ENCODE assay signal across 10 cellular contexts in the genomic region with DNA sequence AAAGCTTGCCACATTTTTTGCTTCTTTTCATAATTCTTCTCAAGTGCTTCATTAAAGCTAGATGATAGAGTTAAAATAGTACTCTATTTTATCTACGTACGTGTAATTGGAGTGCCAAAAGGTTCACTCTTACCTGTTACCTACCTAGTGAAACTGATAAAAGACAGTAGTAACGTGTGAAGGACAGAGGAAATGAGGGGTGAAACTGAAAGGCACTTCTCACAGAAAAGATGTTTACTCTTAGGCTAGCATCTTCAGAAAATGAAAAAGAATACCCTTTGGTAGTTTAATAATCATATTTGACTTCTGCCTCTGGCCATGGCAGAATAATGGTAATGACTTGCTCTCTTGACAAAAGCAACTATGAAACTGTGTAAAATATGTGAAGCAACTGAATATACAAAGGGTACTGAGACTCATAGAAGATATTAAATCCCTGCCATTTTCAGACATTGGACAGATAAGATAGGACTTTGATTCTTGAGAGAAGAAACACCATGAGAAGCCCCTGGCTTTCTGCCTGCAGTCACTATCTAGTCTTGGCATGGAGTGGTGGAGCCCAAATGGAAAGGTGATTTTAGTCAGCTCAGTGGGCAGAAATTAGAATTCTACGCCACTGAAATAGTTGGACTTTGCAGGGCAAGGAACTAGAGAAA. TPM values are rescaled to one million over a fixed set of nuclear protein-coding genes. Genes with fewer than 3 reads are reported as not detected.
DNase-seq lines count a peak whose midpoint lies in the region; ATAC-seq and TF ChIP-seq lines count a peak whose summit lies in the region.
"Had no signal": no experiment of that assay in that cellular context is flagged by ENCODE, and none has a peak within 500 bp of the region (broad histone marks: within the 10 kb centered on the region; RNA-seq: fewer than 3 reads in every experiment).

No MANE protein-coding gene starts in this region.

- peak; percentile 23 to 32 for ATAC-seq in activated T-cell treated with anti-CD3 and anti-CD28 coated beads, Interleukin-2, amount 50 U/mL, for 72 hours (replicated peaks in 1 of 2)
- ATAC-seq in HG02642 (IDR thresholded peaks at IDR 0.05; ENCODE audit: poor library complexity, unreplicated experiment), result peak; percentile 70
- ATAC-seq in stimulated activated memory B cell treated with anti-CD40 and anti-IgM and Interleukin-4, amounts not matched to agents 10 μg/mL and 1 μg/mL and 100 μg/mL, for 72 hours, result peak; percentile 53

- no peak overlapping the region for H3K4me3 ChIP-seq in Peyer's patch

- H3K36me3 ChIP-seq in Peyer's patch, result no peaks in the 10 kb centered on the region

- peak overlapping the region; percentile 80 to 81 for H3K4me3 Mint-ChIP-seq in activated T-cell treated with anti-CD3 and anti-CD28 coated beads, Interleukin-2, amount 50 U/mL, for 72 hours
- no peak overlapping the region for H3K4me3 Mint-ChIP-seq in stimulated activated memory B cell treated with anti-CD40 and anti-IgM and Interleukin-4, amounts not matched to agents 10 μg/mL and 1 μg/mL and 100 μg/mL, for 72 hours
- H3K4me3 Mint-ChIP-seq: brain had no signal

- H3K9me3 ChIP-seq in Peyer's patch, result no peaks in the 10 kb centered on the region

- H3K36me3 Mint-ChIP-seq in activated T-cell treated with anti-CD3 and anti-CD28 coated beads, Interleukin-2, amount 50 U/mL, for 72 hours (ENCODE audit: insufficient read depth in 2 of 2), result peaks cover 0 to 3% of the 10 kb centered on the region in 2 donors
- H3K36me3 Mint-ChIP-seq in stimulated activated memory B cell treated with anti-CD40 and anti-IgM and Interleukin-4, amounts not matched to agents 10 μg/mL and 1 μg/mL and 100 μg/mL, for 72 hours, result no peaks in the 10 kb centered on the region

- no peaks in the 10 kb centered on the region for H3K9me3 Mint-ChIP-seq in activated T-cell treated with anti-CD3 and anti-CD28 coated beads, Interleukin-2, amount 50 U/mL, for 72 hours
- H3K9me3 Mint-ChIP-seq in stimulated activated memory B cell treated with anti-CD40 and anti-IgM and Interleukin-4, amounts not matched to agents 10 μg/mL and 1 μg/mL and 100 μg/mL, for 72 hours, result no peaks in the 10 kb centered on the region

- no peak for DNase-seq in activated T-cell treated with anti-CD3 and anti-CD28 coated beads, Interleukin-2, amount 50 U/mL, for 72 hours
- DNase-seq in activated T-cell treated with anti-CD3 and anti-CD28 coated beads, Interleukin-2, amount 50 U/mL, for 1 hour, result no peak
- no peak for DNase-seq in Peyer's patch
- no peak for DNase-seq in SHP77 (lab: John Stamatoyannopoulos, UW)
- DNase-seq in NCI-H345 (lab: John Stamatoyannopoulos, UW), result no peak
- no peak for DNase-seq in CD1c-positive myeloid dendritic cell (ENCODE audit: extremely low spot score)
- DNase-seq: NCI-H1694 had no signal

- no peaks in the 10 kb centered on the region for H3K27me3 ChIP-seq in Peyer's patch

- H3K4me1 ChIP-seq in Peyer's patch, result peaks cover 0 to 8% (median 3%) of the 10 kb centered on the region in 4 donors

- peak overlapping the region; percentile 99 for H3K27ac Mint-ChIP-seq in activated T-cell treated with anti-CD3 and anti-CD28 coated beads, Interleukin-2, amount 50 U/mL, for 72 hours
- peak overlapping the region; percentile 85 for H3K27ac Mint-ChIP-seq in stimulated activated memory B cell treated with anti-CD40 and anti-IgM and Interleukin-4, amounts not matched to agents 10 μg/mL and 1 μg/mL and 100 μg/mL, for 72 hours
- H3K27ac Mint-ChIP-seq: brain had no signal

- no peak for TF ChIP-seq POLR2A in Peyer's patch (IDR thresholded peaks at IDR 0.05)

- no peak for TF ChIP-seq CTCF in Peyer's patch (IDR thresholded peaks at IDR 0.05)

- H3K27me3 Mint-ChIP-seq in activated T-cell treated with anti-CD3 and anti-CD28 coated beads, Interleukin-2, amount 50 U/mL, for 72 hours (ENCODE audit: low read depth), result no peaks in the 10 kb centered on the region
- no peaks in the 10 kb centered on the region for H3K27me3 Mint-ChIP-seq in stimulated activated memory B cell treated with anti-CD40 and anti-IgM and Interleukin-4, amounts not matched to agents 10 μg/mL and 1 μg/mL and 100 μg/mL, for 72 hours

- peak overlapping the region in 3 of 4 donors; percentile 22 to 53 (median 37) for H3K27ac ChIP-seq in Peyer's patch

- H3K4me1 Mint-ChIP-seq in activated T-cell treated with anti-CD3 and anti-CD28 coated beads, Interleukin-2, amount 50 U/mL, for 72 hours (ENCODE audit: low read depth), result peaks cover 97% of the 10 kb centered on the region
- peaks cover 75% of the 10 kb centered on the region for H3K4me1 Mint-ChIP-seq in stimulated activated memory B cell treated with anti-CD40 and anti-IgM and Interleukin-4, amounts not matched to agents 10 μg/mL and 1 μg/mL and 100 μg/mL, for 72 hours

RNA-seq across cellular contexts. Expression of gene EVL, which starts 6.3 kb away (rescaled TPM):
- 100 to 1,000 TPM; 279 to 343 TPM for total RNA-seq in activated T-cell treated with anti-CD3 and anti-CD28 coated beads, Interleukin-2, amount 50 U/mL, for 72 hours
- 100 to 1,000 TPM in 2 of 4 donors, 10 to 100 TPM in 2; 44.9 to 409 (median 110) TPM for total RNA-seq in Peyer's patch
